19 cellular contexts compared by ENCODE assay signal in genomic region chr16:25026621-25027020, GRCh38. TPM values are rescaled to one million over a fixed set of nuclear protein-coding genes. Genes with fewer than 3 reads are reported as not detected.
DNase-seq lines count a peak whose midpoint lies in the region; ATAC-seq and TF ChIP-seq lines count a peak whose summit lies in the region.
"Had no signal": no experiment of that assay in that cellular context is flagged by ENCODE, and none has a peak within 500 bp of the region (broad histone marks: within the 10 kb centered on the region; RNA-seq: fewer than 3 reads in every experiment).

No MANE protein-coding gene starts in this region.

- H2AFZ ChIP-seq in mammary epithelial cell (ENCODE audit: low read depth, low read length): no peak overlapping the region

- POLR2A ChIA-PET in RWPE1 (lab: Yijun Ruan, JAX; ENCODE audit: low non-redundant PET): no interaction called here

- H3K4me1 ChIP-seq in mammary epithelial cell (ENCODE audit: insufficient read depth, low read length): peaks cover 5% of the 10 kb centered on the region
- no peaks in the 10 kb centered on the region for H3K4me1 ChIP-seq in gastroesophageal sphincter

- H3K4me3 ChIP-seq in mammary epithelial cell (replicated peaks in 1 of 3; ENCODE audit: insufficient read depth in 1 of 3, low read depth in 2 of 3, low read length in 3 of 3) (no peak overlapping the region), epithelial cell of esophagus (ENCODE audit: low read length) (no peak overlapping the region), gastroesophageal sphincter (no peak overlapping the region)
- H3K4me3 ChIP-seq: A549; BLaER1 treated with 17β-estradiol and CSF1 and Interleukin-3, amounts not matched to agents 10 nM and 100 nM had no signal

- no peaks in the 10 kb centered on the region for H3K9me3 ChIP-seq in mammary epithelial cell (replicated peaks; ENCODE audit: insufficient read depth, low read length)
- H3K9me3 ChIP-seq in gastroesophageal sphincter: no peaks in the 10 kb centered on the region
- H3K9me3 ChIP-seq: A549; BLaER1 treated with 17β-estradiol and CSF1 and Interleukin-3, amounts not matched to agents 10 nM and 100 nM; Caco-2 had no signal

- no peak for TF ChIP-seq EP300 in gastroesophageal sphincter (IDR thresholded peaks at IDR 0.05)

- H3K4me1 Mint-ChIP-seq in activated naive CD4-positive, alpha-beta T cell treated with anti-CD3 and anti-CD28 coated beads, Interleukin-2, amount 50 U/mL, for 24 hours: peaks cover 30% of the 10 kb centered on the region
- H3K4me1 Mint-ChIP-seq in naive B cell: peaks cover 47 to 76% (median 62%) of the 10 kb centered on the region in 3 donors

- H3K9me3 Mint-ChIP-seq in activated naive CD4-positive, alpha-beta T cell treated with anti-CD3 and anti-CD28 coated beads, Interleukin-2, amount 50 U/mL, for 24 hours: no peaks in the 10 kb centered on the region
- peaks cover 0 to 5% (median 0%) of the 10 kb centered on the region in 7 donors for H3K9me3 Mint-ChIP-seq in naive B cell
- H3K9me3 Mint-ChIP-seq: CD4-positive, alpha-beta T cell; CD8-positive, alpha-beta T cell had no signal

- BruUV-seq in mammary epithelial cell (replicated peaks; lab: Mats Ljungman, UMichigan): no TSS peak

- H3K9ac ChIP-seq in mammary epithelial cell (ENCODE audit: insufficient read depth, low read length): no peak overlapping the region
- H3K9ac ChIP-seq: BLaER1 treated with 17β-estradiol and CSF1 and Interleukin-3, amounts not matched to agents 10 nM and 100 nM had no signal

- WGBS in mammary epithelial cell (ENCODE audit: low coverage, missing lambda C conversion rate): 52% methylated on average over 2 of the region's 2 CpGs
- WGBS in gastroesophageal sphincter (ENCODE audit: low coverage in 1 of 2), 2 donors: 60 to 81% methylated on average over 1 to 2 of the region's 2 CpGs

- dilution Hi-C loops in mammary epithelial cell (cut with HindIII; ENCODE audit: low sequenced_read_pairs): no loop called here

- H3K27me3 Mint-ChIP-seq in activated naive CD4-positive, alpha-beta T cell treated with anti-CD3 and anti-CD28 coated beads, Interleukin-2, amount 50 U/mL, for 24 hours: no peaks in the 10 kb centered on the region
- no peaks in the 10 kb centered on the region for H3K27me3 Mint-ChIP-seq in naive B cell
- H3K27me3 Mint-ChIP-seq: B cell; CD4-positive, alpha-beta T cell had no signal

- no peak overlapping the region for H3K4me3 Mint-ChIP-seq in activated naive CD4-positive, alpha-beta T cell treated with anti-CD3 and anti-CD28 coated beads, Interleukin-2, amount 50 U/mL, for 24 hours
- peak overlapping the region in 5 of 8 donors; percentile 12 to 66 (median 47) for H3K4me3 Mint-ChIP-seq in naive B cell
- H3K4me3 Mint-ChIP-seq: B cell; CD4-positive, alpha-beta T cell; CD8-positive, alpha-beta T cell had no signal

- peak overlapping the region; percentile 86 for H3K27ac Mint-ChIP-seq in activated naive CD4-positive, alpha-beta T cell treated with anti-CD3 and anti-CD28 coated beads, Interleukin-2, amount 50 U/mL, for 24 hours
- peak overlapping the region in 1 of 6 donors; percentile 30 for H3K27ac Mint-ChIP-seq in naive B cell
- H3K27ac Mint-ChIP-seq: CD4-positive, alpha-beta T cell; CD8-positive, alpha-beta T cell had no signal

- no peak overlapping the region for H3K27ac ChIP-seq in mammary epithelial cell (ENCODE audit: insufficient read depth, low read depth, low read length)
- no peak overlapping the region for H3K27ac ChIP-seq in RWPE1
- no peak overlapping the region for H3K27ac ChIP-seq in gastroesophageal sphincter
- H3K27ac ChIP-seq: 22Rv1; A549; BLaER1 treated with 17β-estradiol and CSF1 and Interleukin-3, amounts not matched to agents 10 nM and 100 nM; C4-2B had no signal

- intact Hi-C loops in mammary epithelial cell (cut with micrococcal nuclease): loop anchor here (5.0 kb wide), 1 partner anchor 39 kb away; no protein-coding TSS in a partner anchor

- no peak for TF ChIP-seq POLR2A in gastroesophageal sphincter (IDR thresholded peaks at IDR 0.05)

- no peaks in the 10 kb centered on the region for H3K36me3 Mint-ChIP-seq in activated naive CD4-positive, alpha-beta T cell treated with anti-CD3 and anti-CD28 coated beads, Interleukin-2, amount 50 U/mL, for 24 hours
- no peaks in the 10 kb centered on the region for H3K36me3 Mint-ChIP-seq in naive B cell

- H3K36me3 ChIP-seq in mammary epithelial cell (ENCODE audit: insufficient read depth, low read length) (no peaks in the 10 kb centered on the region), gastroesophageal sphincter (no peaks in the 10 kb centered on the region)
- H3K36me3 ChIP-seq: BLaER1 treated with 17β-estradiol and CSF1 and Interleukin-3, amounts not matched to agents 10 nM and 100 nM had no signal

- no peak for DNase-seq in activated naive CD4-positive, alpha-beta T cell treated with anti-CD3 and anti-CD28 coated beads, Interleukin-2, amount 50 U/mL, for 16 hours
- DNase-seq in mammary epithelial cell (peak; percentile 37), epithelial cell of esophagus (ENCODE audit: low read depth) (peak; percentile 62), naive B cell (no peak), RWPE1 (ENCODE audit: low spot score) (no peak)
- DNase-seq: AML-193; Caco-2; Calu3; CD4-positive, alpha-beta T cell; CD8-positive, alpha-beta T cell; DMS79 treated with DMSO at 0.1 percent for 48 hours; GF-D8 had no signal

- H3K27me3 ChIP-seq in mammary epithelial cell (ENCODE audit: insufficient read depth, low read length) (peaks cover under 1% of the 10 kb centered on the region), gastroesophageal sphincter (no peaks in the 10 kb centered on the region)
- H3K27me3 ChIP-seq: BLaER1 treated with 17β-estradiol and CSF1 and Interleukin-3, amounts not matched to agents 10 nM and 100 nM had no signal

- in situ Hi-C loops in mammary epithelial cell (cut with MboI; ENCODE audit: low sequenced_read_pairs in 2 of 2): no loop called here

- no peak overlapping the region for H3K4me2 ChIP-seq in mammary epithelial cell (ENCODE audit: insufficient read depth, low read depth, low read length)
- H3K4me2 ChIP-seq: A549; BLaER1 treated with 17β-estradiol and CSF1 and Interleukin-3, amounts not matched to agents 10 nM and 100 nM had no signal

- TF ChIP-seq CTCF in mammary epithelial cell (conservative IDR thresholded peaks at IDR 0.05 in 1 of 2, IDR thresholded peaks at IDR 0.05 in 1 of 2; ENCODE audit: extremely low read depth in 1 of 2, insufficient read depth in 1 of 2, low read depth in 1 of 2, low read length in 2 of 2): no peak
- TF ChIP-seq CTCF in epithelial cell of esophagus (IDR thresholded peaks at IDR 0.05; ENCODE audit: insufficient read depth, low read depth, low read length, missing control alignments): no peak
- no peak for TF ChIP-seq CTCF in RWPE1 (conservative IDR thresholded peaks at IDR 0.05; ENCODE audit: low read depth)
- TF ChIP-seq CTCF in gastroesophageal sphincter (IDR thresholded peaks at IDR 0.05): no peak

- CTCF ChIA-PET in mammary epithelial cell (lab: Charles Lee; ENCODE audit: low non-redundant PET) (no interaction called here), RWPE1 (lab: Yijun Ruan, JAX) (no interaction called here)

- no peaks in the 10 kb centered on the region for H3K79me2 ChIP-seq in mammary epithelial cell (ENCODE audit: insufficient read depth, low read length)

- no peaks in the 10 kb centered on the region for H4K20me1 ChIP-seq in mammary epithelial cell (ENCODE audit: insufficient read depth, low read length)
- H4K20me1 ChIP-seq: BLaER1 treated with 17β-estradiol and CSF1 and Interleukin-3, amounts not matched to agents 10 nM and 100 nM had no signal

- ATAC-seq in naive B cell (ENCODE audit: low read depth in 2 of 2) (no peak), gastroesophageal sphincter (no peak)
- ATAC-seq: A549; CD8-positive, alpha-beta T cell had no signal

RNA-seq across cellular contexts. Expression of gene ARHGAP17, which starts 11.5 kb away (rescaled TPM):
- total RNA-seq in mammary epithelial cell (10 to 100 TPM; 11.2 to 45.5 TPM), gastroesophageal sphincter (10 to 100 TPM; 40.8 to 51.2 (median 46.2) TPM)
- polyA plus RNA-seq in mammary epithelial cell (10.4 TPM), naive B cell (ENCODE audit: low read depth in 6 of 6) (100 to 1,000 TPM in 4 of 6 donors, 10 to 100 TPM in 2; 90.5 to 200 (median 115) TPM)
- polyA minus RNA-seq in mammary epithelial cell: 93.1 TPM

Comparison
In these comparisons a context has a peak if more than half of its experiments do, and no peak if none do; other contexts are left out.
1. DNase-seq: peak in mammary epithelial cell (single experiment) and epithelial cell of esophagus (single experiment); none in activated naive CD4-positive, alpha-beta T cell treated with anti-CD3 and anti-CD28 coated beads, Interleukin-2, amount 50 U/mL, for 16 hours (single experiment), naive B cell (single experiment) and RWPE1 (single experiment).